Comparison of ENCODE assay signal across 25 cellular contexts in genomic region chr7:135382162-135382561, GRCh38.
"Had no signal": no experiment of that assay in that cellular context is flagged by ENCODE, and none has a peak within 500 bp of the region (broad histone marks: within the 10 kb centered on the region; RNA-seq: fewer than 3 reads in every experiment).

No MANE protein-coding gene starts in this region.

- H3K9me3 ChIP-seq: colonic mucosa, esophagus squamous epithelium, gastroesophageal sphincter, heart left ventricle, left lung, lower lobe of right lung, mucosa of descending colon had no signal

- DNase-seq: colonic mucosa; cortex of kidney; effector CD8-positive, alpha-beta T cell; effector memory CD8-positive, alpha-beta T cell; endodermal cell; erythroblast; esophagus squamous epithelium; foreskin fibroblast; foreskin melanocyte; heart left ventricle; hypothalamus; immature natural killer cell; left cardiac atrium; left lung; left ventricle myocardium superior; lower lobe of right lung; mesenchymal stem cell; mucosa of descending colon; naive B cell had no signal

- FAIRE-seq: endometrium, keratinocyte had no signal

- H3K36me3 ChIP-seq: colonic mucosa, left lung, lower lobe of right lung had no signal

- ATAC-seq: effector memory CD8-positive, alpha-beta T cell; esophagus mucosa; gastroesophageal sphincter; heart left ventricle; left cardiac atrium; left lung; left ventricle myocardium superior; lower lobe of right lung; mucosa of descending colon had no signal

- H3K4me3 ChIP-seq: colonic mucosa, esophagus squamous epithelium, gastroesophageal sphincter, heart left ventricle, hepatocyte, left lung, lower lobe of right lung, mucosa of descending colon had no signal

- H3K4me1 ChIP-seq: colonic mucosa, esophagus squamous epithelium, left lung, lower lobe of right lung had no signal

- H3K27me3 ChIP-seq: colonic mucosa, esophagus squamous epithelium, gastroesophageal sphincter, heart left ventricle, hepatocyte, left lung had no signal

- H3K27ac ChIP-seq: colonic mucosa, epithelial cell of prostate, esophagus squamous epithelium, gastroesophageal sphincter, heart left ventricle, hepatocyte, left lung, lower lobe of right lung had no signal
